In genomic region chr2:8681786-8682692, GRCh38 we compare ENCODE assay signal across 8 cellular contexts. TPM values are rescaled to one million over a fixed set of nuclear protein-coding genes. Genes with fewer than 3 reads are reported as not detected.
A peak's percentile ranks its signal among the peaks of the same experiment; 100 is the strongest.
DNase-seq lines count a peak whose midpoint lies in the region; ATAC-seq and TF ChIP-seq lines count a peak whose summit lies in the region.

Gene ID2, plus strand, starts transcription at chr2:8682056. Its CDS starts 110 bp downstream, at chr2:8682166.

- peak within 1 kb of the TSS; percentile 71 to 88 for H3K4me3 ChIP-seq in Panc1 (ENCODE audit: low read depth in 2 of 2, low read length in 2 of 2)
- peak within 1 kb of the TSS; percentile 97 for H3K4me3 ChIP-seq in epithelial cell of proximal tubule (ENCODE audit: low read depth, low read length)
- peak within 1 kb of the TSS; percentile 84 to 98 for H3K4me3 ChIP-seq in mucosa of rectum (ENCODE audit: low read length in 2 of 2)

- H3K36me3 Mint-ChIP-seq in activated T-cell treated with anti-CD3 and anti-CD28 coated beads, Interleukin-2, amount 50 U/mL, for 24 hours (ENCODE audit: low read depth) = peaks cover 31% of the 10 kb centered on the region

- BruUV-seq in Panc1 (replicated peaks; lab: Mats Ljungman, UMichigan) = no TSS peak

- peak within 1 kb of the TSS; percentile 92 for H3K4me3 Mint-ChIP-seq in activated T-cell treated with anti-CD3 and anti-CD28 coated beads, Interleukin-2, amount 50 U/mL, for 24 hours

- H3K4me1 Mint-ChIP-seq in activated T-cell treated with anti-CD3 and anti-CD28 coated beads, Interleukin-2, amount 50 U/mL, for 24 hours (ENCODE audit: low read depth) = peaks cover 45% of the 10 kb centered on the region

- no peaks in the 10 kb centered on the region for H3K9me3 ChIP-seq in Panc1 (ENCODE audit: control insufficient read depth, insufficient read depth, low read depth, low read length)
- no peaks in the 10 kb centered on the region for H3K9me3 ChIP-seq in mucosa of rectum (ENCODE audit: control insufficient read depth in 2 of 2, low read length in 2 of 2)

- H3K27ac ChIP-seq in Panc1 (ENCODE audit: low read length) (peak within 1 kb of the TSS; percentile 89), mucosa of rectum (ENCODE audit: low read depth in 2 of 2, low read length in 2 of 2) (peak within 1 kb of the TSS; percentile 99)

- H3K36me3 ChIP-seq in Panc1 (ENCODE audit: control insufficient read depth, insufficient read depth, low read length) (peaks cover 11% of the 10 kb centered on the region; the same call in 1 of the 2 replicates), mucosa of rectum (ENCODE audit: control insufficient read depth in 2 of 2, insufficient read depth in 2 of 2, low read length in 2 of 2) (no peaks in the 10 kb centered on the region)

- ATAC-seq in GM21737 (IDR thresholded peaks at IDR 0.05; ENCODE audit: unreplicated experiment) (peak; percentile 69), Panc1 (peak; percentile 74)

- DNase-seq in DMS79 (lab: John Stamatoyannopoulos, UW) (peak; percentile 97), KG1 (lab: John Stamatoyannopoulos, UW) (peak; percentile 94), Panc1 (ENCODE audit: low read depth, low spot score) (no peak), epithelial cell of proximal tubule (ENCODE audit: low read depth) (no peak)
- peak; percentile 99 for DNase-seq in activated T-cell treated with anti-CD3 and anti-CD28 coated beads, Interleukin-2, amount 50 U/mL, for 24 hours
- peak; percentile 95 to 98 for DNase-seq in stimulated activated CD8-positive, alpha-beta memory T cell treated with anti-CD3 and anti-CD28 coated beads, Interleukin-4, amount 100 ng/mL, for 4 hours (ENCODE audit: low read depth in 2 of 2, low spot score in 1 of 2)

- peak within 1 kb of the TSS; percentile 93 to 94 for H3K9ac ChIP-seq in mucosa of rectum (ENCODE audit: low read depth in 1 of 2, low read length in 2 of 2)

- TF ChIP-seq CTCF in Panc1 (IDR thresholded peaks at IDR 0.05) (no peak), epithelial cell of proximal tubule (conservative IDR thresholded peaks at IDR 0.05; ENCODE audit: low read depth, low read length) (no peak)

- intact Hi-C loops in Panc1 (cut with micrococcal nuclease; ENCODE audit: unreplicated experiment) = loop anchor here (5.0 to 10.0 kb wide), 3 partner anchors 527 to 1567 kb away; no protein-coding TSS in a partner anchor

- H3K27me3 Mint-ChIP-seq in activated T-cell treated with anti-CD3 and anti-CD28 coated beads, Interleukin-2, amount 50 U/mL, for 24 hours = peaks cover 18% of the 10 kb centered on the region

- CTCF ChIA-PET in Panc1 (lab: Charles Lee) = interaction anchor here (0.6 to 1.0 kb wide), 2 partner anchors 11 to 1255 kb away, joined by 3 to 5 read pairs; no protein-coding TSS in a partner anchor

- H3K27ac Mint-ChIP-seq in activated T-cell treated with anti-CD3 and anti-CD28 coated beads, Interleukin-2, amount 50 U/mL, for 24 hours = peak within 1 kb of the TSS; percentile 97

- H3K9me3 Mint-ChIP-seq in activated T-cell treated with anti-CD3 and anti-CD28 coated beads, Interleukin-2, amount 50 U/mL, for 24 hours = no peaks in the 10 kb centered on the region

- in situ Hi-C loops in Panc1 (cut with HindIII; ENCODE audit: low pct_unique_long_range_greater_than_20kb, low sequenced_read_pairs) = no loop called here

- POLR2A ChIA-PET in Panc1 (lab: Charles Lee) = interaction anchor here (0.6 to 0.7 kb wide), 6 partner anchors 26 to 649 kb away, joined by 3 to 19 read pairs (median 4); no protein-coding TSS in a partner anchor

- H3K4me1 ChIP-seq in Panc1 (ENCODE audit: control insufficient read depth, insufficient read depth, low read length) (peaks cover 35% of the 10 kb centered on the region), mucosa of rectum (ENCODE audit: control insufficient read depth in 2 of 2, insufficient read depth in 2 of 2, low read length in 2 of 2) (peaks cover 15 to 23% of the 10 kb centered on the region in 2 donors)

- H3K27me3 ChIP-seq in Panc1 (ENCODE audit: control insufficient read depth, insufficient read depth, low read length) (no peaks in the 10 kb centered on the region; the same call in 1 of the 2 replicates), mucosa of rectum (ENCODE audit: control insufficient read depth in 2 of 2, insufficient read depth in 2 of 2, low read length in 2 of 2) (peaks cover 0 to 3% of the 10 kb centered on the region in 2 donors)

RNA-seq across cellular contexts. Expression of gene ID2, which starts in this region (rescaled TPM):
- total RNA-seq in Panc1 (2021; ENCODE audit: unreplicated experiment) (2.1 TPM), epithelial cell of proximal tubule (7.1 and 28.3 TPM in 2 replicates)
- 2.1 TPM for polyA plus RNA-seq in Panc1 (2012; ENCODE audit: insufficient read length)

Comparison
In these comparisons a context has a peak if more than half of its experiments do, and no peak if none do; other contexts are left out.
1. DNase-seq: peak in DMS79 (single experiment), KG1 (single experiment), activated T-cell treated with anti-CD3 and anti-CD28 coated beads, Interleukin-2, amount 50 U/mL, for 24 hours (single experiment) and stimulated activated CD8-positive, alpha-beta memory T cell treated with anti-CD3 and anti-CD28 coated beads, Interleukin-4, amount 100 ng/mL, for 4 hours (2 of 2); none in Panc1 (single experiment) and epithelial cell of proximal tubule (single experiment).
2. Peak in every context shown above with its lines, with median percentiles within 50 percentile points of each other: H3K4me3 ChIP-seq.